In genomic region chr4:30716158-30716557, GRCh38 we compare ENCODE assay signal across 1 cellular context.
TF ChIP-seq lines count a peak whose summit lies in the region.

No MANE protein-coding gene starts in this region.

TF ChIP-seq in HEK293, 187 proteins besides CTCF, POLR2A, EP300 and RAD21 (continued from another document):
- no peak for TF ChIP-seq ZNF645 (tag by site-specific recombination; IDR thresholded peaks at IDR 0.05)
- TF ChIP-seq ZNF174 (tag by site-specific recombination; IDR thresholded peaks at IDR 0.05): no peak
- no peak for TF ChIP-seq ZNF596 (tag by site-specific recombination; IDR thresholded peaks at IDR 0.05)
- TF ChIP-seq ZNF221 (tag by site-specific recombination; IDR thresholded peaks at IDR 0.05; ENCODE audit: borderline replicate concordance): no peak
- TF ChIP-seq ZBTB26 (tag by site-specific recombination; optimal IDR thresholded peaks at IDR 0.05): no peak
- no peak for TF ChIP-seq ZNF175 (tag by site-specific recombination; IDR thresholded peaks at IDR 0.05)
- TF ChIP-seq ZBTB7A (tag by site-specific recombination; IDR thresholded peaks at IDR 0.05; ENCODE audit: low read depth): no peak
- TF ChIP-seq SETDB1 (IDR thresholded peaks at IDR 0.05; ENCODE audit: insufficient read length, low read length): no peak
- no peak for TF ChIP-seq REPIN1 (tag by site-specific recombination; IDR thresholded peaks at IDR 0.05; ENCODE audit: low read depth)
- no peak for TF ChIP-seq KLF10 (tag by site-specific recombination; IDR thresholded peaks at IDR 0.05)
- no peak for TF ChIP-seq ZNF704 (tag by site-specific recombination; IDR thresholded peaks at IDR 0.05)
- TF ChIP-seq ZSCAN23 (tag by site-specific recombination; IDR thresholded peaks at IDR 0.05): no peak
